1 cellular context compared by ENCODE assay signal in genomic region chr15:76313731-76314130, GRCh38.
TF ChIP-seq lines count a peak whose summit lies in the region.

No MANE protein-coding gene starts in this region.

TF ChIP-seq in H1, 55 proteins besides CTCF, POLR2A, EP300 and RAD21:
- no peak for TF ChIP-seq SUZ12 (IDR thresholded peaks at IDR 0.05; ENCODE audit: low read length)
- no peak for TF ChIP-seq NANOG (IDR thresholded peaks at IDR 0.05; ENCODE audit: insufficient read depth, low read depth, low read length, poor library complexity, severe bottlenecking)
- TF ChIP-seq SAP30 (IDR thresholded peaks at IDR 0.05; ENCODE audit: insufficient read depth, insufficient replicate concordance, low read length) = no peak
- no peak for TF ChIP-seq POLR2AphosphoS5 (IDR thresholded peaks at IDR 0.05; ENCODE audit: low read depth, low read length)
- TF ChIP-seq GTF2F1 (IDR thresholded peaks at IDR 0.05; ENCODE audit: borderline replicate concordance, low read depth, low read length) = no peak
- TF ChIP-seq SIRT6 (IDR thresholded peaks at IDR 0.05; ENCODE audit: low read length) = no peak
- TF ChIP-seq SP1 (IDR thresholded peaks at IDR 0.05; ENCODE audit: low read depth, low read length) = no peak
- no peak for TF ChIP-seq YY1 (IDR thresholded peaks at IDR 0.05; ENCODE audit: low read depth, low read length)
- TF ChIP-seq JUN (IDR thresholded peaks at IDR 0.05; ENCODE audit: low read depth, low read length) = no peak
- no peak for TF ChIP-seq MAFK (IDR thresholded peaks at IDR 0.05; ENCODE audit: low read depth, low read length)
- TF ChIP-seq ATF2 (IDR thresholded peaks at IDR 0.05; ENCODE audit: low read length) = no peak
- TF ChIP-seq FOSL1 (IDR thresholded peaks at IDR 0.05; ENCODE audit: insufficient read depth, low read depth, low read length) = no peak
- TF ChIP-seq E2F6 (IDR thresholded peaks at IDR 0.05) = no peak
- no peak for TF ChIP-seq CBX5 (IDR thresholded peaks at IDR 0.05; ENCODE audit: low read depth, low read length)
- TF ChIP-seq BRCA1 (IDR thresholded peaks at IDR 0.05; ENCODE audit: low read depth, low read length) = no peak
- no peak for TF ChIP-seq SP4 (IDR thresholded peaks at IDR 0.05; ENCODE audit: low read length)
TF ChIP-seq in H1: peak in this region for 0.
